12 cellular contexts compared by ENCODE assay signal in genomic region chr14:24080142-24080530, GRCh38. TPM values are rescaled to one million over a fixed set of nuclear protein-coding genes. Genes with fewer than 3 reads are reported as not detected.
DNase-seq lines count a peak whose midpoint lies in the region; ATAC-seq and TF ChIP-seq lines count a peak whose summit lies in the region.
"Had no signal": no experiment of that assay in that cellular context is flagged by ENCODE, and none has a peak within 500 bp of the region (broad histone marks: within the 10 kb centered on the region; RNA-seq: fewer than 3 reads in every experiment).

No MANE protein-coding gene starts in this region.

- peak overlapping the region; percentile 87 for H3K27ac Mint-ChIP-seq in activated naive CD8-positive, alpha-beta T cell treated with anti-CD3 and anti-CD28 coated beads, Interleukin-2, amount 10 ng/mL, durations not matched to agents 7 days and 5 days
- no peak overlapping the region for H3K27ac Mint-ChIP-seq in natural killer cell treated with Interleukin-12 subunit alpha and Interleukin-12 subunit beta and Interleukin-15 and Interleukin-18, amount 100 ng/mL, for 72 hours
- H3K27ac Mint-ChIP-seq: activated naive CD4-positive, alpha-beta T cell treated with anti-CD3 and anti-CD28 coated beads, Interleukin-2, amount 50 U/mL, for 24 hours had no signal

- ATAC-seq in HCT116 = no peak
- no peak for ATAC-seq in activated naive CD8-positive, alpha-beta T cell treated with anti-CD3 and anti-CD28 coated beads, Interleukin-2, amount 10 ng/mL, durations not matched to agents 7 days and 5 days (ENCODE audit: low read depth)
- ATAC-seq in natural killer cell treated with Interleukin-12 subunit alpha and Interleukin-12 subunit beta and Interleukin-15 and Interleukin-18, amount 100 ng/mL, for 72 hours = no peak

- peak overlapping the region; percentile 80 for H3K4me3 Mint-ChIP-seq in activated naive CD8-positive, alpha-beta T cell treated with anti-CD3 and anti-CD28 coated beads, Interleukin-2, amount 10 ng/mL, durations not matched to agents 7 days and 5 days
- H3K4me3 Mint-ChIP-seq in natural killer cell treated with Interleukin-12 subunit alpha and Interleukin-12 subunit beta and Interleukin-15 and Interleukin-18, amount 100 ng/mL, for 72 hours = peak overlapping the region; percentile 79

- H3K4me1 ChIP-seq in HCT116 (ENCODE audit: control insufficient read depth in 1 of 2, insufficient read depth in 2 of 2, low read length in 2 of 2) (peaks cover 18 to 30% of the 10 kb centered on the region in 2 experiments), GM23248 (ENCODE audit: insufficient read depth) (no peaks in the 10 kb centered on the region)

- H3K4me2 ChIP-seq in HCT116 (ENCODE audit: low read length) (peak overlapping the region; percentile 86), GM23248 (ENCODE audit: unreplicated experiment) (no peak overlapping the region)

- no peak for TF ChIP-seq CTCF in HCT116 (IDR thresholded peaks at IDR 0.05 in 2 of 3, conservative IDR thresholded peaks at IDR 0.05 in 1 of 3; ENCODE audit: borderline replicate concordance in 1 of 3, insufficient read depth in 1 of 3, low read depth in 2 of 3, low read length in 2 of 3)

- H4K20me1 ChIP-seq in HCT116 (ENCODE audit: insufficient read depth) = no peaks in the 10 kb centered on the region
- H4K20me1 ChIP-seq in GM23248 (ENCODE audit: insufficient read depth) = no peaks in the 10 kb centered on the region

- H3K27me3 Mint-ChIP-seq in activated naive CD8-positive, alpha-beta T cell treated with anti-CD3 and anti-CD28 coated beads, Interleukin-2, amount 10 ng/mL, durations not matched to agents 7 days and 5 days = no peaks in the 10 kb centered on the region
- H3K27me3 Mint-ChIP-seq in natural killer cell treated with Interleukin-12 subunit alpha and Interleukin-12 subunit beta and Interleukin-15 and Interleukin-18, amount 100 ng/mL, for 72 hours = peaks cover 0 to 10% of the 10 kb centered on the region in 2 donors
- H3K27me3 Mint-ChIP-seq: activated naive CD4-positive, alpha-beta T cell treated with anti-CD3 and anti-CD28 coated beads, Interleukin-2, amount 50 U/mL, for 24 hours had no signal

- no peaks in the 10 kb centered on the region for H3K36me3 Mint-ChIP-seq in activated naive CD8-positive, alpha-beta T cell treated with anti-CD3 and anti-CD28 coated beads, Interleukin-2, amount 10 ng/mL, durations not matched to agents 7 days and 5 days
- no peaks in the 10 kb centered on the region for H3K36me3 Mint-ChIP-seq in natural killer cell treated with Interleukin-12 subunit alpha and Interleukin-12 subunit beta and Interleukin-15 and Interleukin-18, amount 100 ng/mL, for 72 hours
- H3K36me3 Mint-ChIP-seq: activated naive CD4-positive, alpha-beta T cell treated with anti-CD3 and anti-CD28 coated beads, Interleukin-2, amount 50 U/mL, for 24 hours had no signal

- no peaks in the 10 kb centered on the region for H3F3A ChIP-seq in GM23248 (ENCODE audit: insufficient read depth)

- no peaks in the 10 kb centered on the region for H3K79me2 ChIP-seq in HCT116 (ENCODE audit: insufficient read depth, low read length)
- H3K79me2 ChIP-seq in GM23248 (ENCODE audit: insufficient read depth) = no peaks in the 10 kb centered on the region

- CTCF ChIA-PET in HCT116 (lab: Charles Lee) = interaction anchor here (3.2 to 3.4 kb wide), 3 partner anchors 11 to 29 kb away, joined by 15 to 42 read pairs (median 16); partner anchors contain the start of gene PCK2

- 72 to 76% methylated on average over 6 of the region's 6 CpGs for WGBS in GM23248 (ENCODE audit: low coverage in 1 of 2, low lambda C conversion rate in 2 of 2, missing lambda C conversion rate in 2 of 2), 2 experiments

- in situ Hi-C loops in GM23248 (cut with MboI) = no loop called here

- DNase-seq in NCI-H2171 treated with DMSO at 0.1 percent for 48 hours (lab: John Stamatoyannopoulos, UW) (peak; percentile 45), NCI-H2171 (lab: John Stamatoyannopoulos, UW) (no peak), HCT116 (ENCODE audit: low read depth, low spot score) (no peak), GM23248 (no peak), NAMALWA (ENCODE audit: low spot score) (no peak), DMS153 treated with DMSO at 0.1 percent for 48 hours (lab: John Stamatoyannopoulos, UW; ENCODE audit: unreplicated experiment) (no peak)
- no peak for DNase-seq in activated naive CD8-positive, alpha-beta T cell treated with anti-CD3 and anti-CD28 coated beads, Interleukin-2, amount 10 ng/mL, durations not matched to agents 7 days and 5 days
- DNase-seq in natural killer cell treated with Interleukin-12 subunit alpha and Interleukin-12 subunit beta and Interleukin-15 and Interleukin-18, amount 100 ng/mL, for 72 hours (ENCODE audit: low spot score) = no peak
- DNase-seq: cortex of kidney, trophoblast cell had no signal

- TF ChIP-seq POLR2A in HCT116 (IDR thresholded peaks at IDR 0.05; ENCODE audit: borderline replicate concordance, extremely low read depth, insufficient read depth, insufficient read length) = no peak

- H3K9ac ChIP-seq in HCT116 (ENCODE audit: low read length) (peak overlapping the region; percentile 78), GM23248 (no peak overlapping the region)

- H3K36me3 ChIP-seq in HCT116 (ENCODE audit: control insufficient read depth in 1 of 2, insufficient read depth in 2 of 2, low read length in 2 of 2) (no peaks in the 10 kb centered on the region), GM23248 (ENCODE audit: low read depth) (no peaks in the 10 kb centered on the region)

- H2AFZ ChIP-seq in HCT116 (ENCODE audit: low read depth, low read length, poor library complexity, severe bottlenecking) = no peak overlapping the region
- no peak overlapping the region for H2AFZ ChIP-seq in GM23248

- BruUV-seq in HCT116 (replicated peaks; lab: Mats Ljungman, UMichigan) = no TSS peak

- H3K4me3 ChIP-seq in HCT116 (replicated peaks in 1 of 2; ENCODE audit: low read depth in 1 of 2, low read length in 2 of 2) (no peak overlapping the region), GM23248 (no peak overlapping the region)

- intact Hi-C loops in HCT116 (cut with micrococcal nuclease) = no loop called here

- TF ChIP-seq RAD21 in HCT116 (IDR thresholded peaks at IDR 0.05; ENCODE audit: low read depth) = no peak

- RAD21 ChIA-PET in HCT116 (lab: Charles Lee; ENCODE audit: low non-redundant PET in 1 of 2, low total read pairs in 2 of 2, uncharacterized antibody in 2 of 2, unreplicated experiment in 2 of 2) = no interaction called here

- POLR2A ChIA-PET in HCT116 (lab: Charles Lee) = interaction anchor here (0.7 to 3.7 kb wide), 2 partner anchors 14 to 34 kb away, joined by 3 to 26 read pairs; partner anchors contain the start of gene PCK2
- POLR2A ChIA-PET in activated naive CD8-positive, alpha-beta T cell treated with anti-CD3 and anti-CD28 coated beads, Interleukin-2, amount 10 ng/mL, durations not matched to agents 7 days and 5 days (lab: Charles Lee) = interaction anchor here (0.8 to 4.9 kb wide), 12 partner anchors 9 to 109 kb away, joined by 3 to 71 read pairs (median 12); partner anchors contain the start of genes CARMIL3, CPNE6, DCAF11 and IPO4

- no peaks in the 10 kb centered on the region for H3K9me3 Mint-ChIP-seq in activated naive CD8-positive, alpha-beta T cell treated with anti-CD3 and anti-CD28 coated beads, Interleukin-2, amount 10 ng/mL, durations not matched to agents 7 days and 5 days
- H3K9me3 Mint-ChIP-seq in natural killer cell treated with Interleukin-12 subunit alpha and Interleukin-12 subunit beta and Interleukin-15 and Interleukin-18, amount 100 ng/mL, for 72 hours = no peaks in the 10 kb centered on the region
- H3K9me3 Mint-ChIP-seq: activated naive CD4-positive, alpha-beta T cell treated with anti-CD3 and anti-CD28 coated beads, Interleukin-2, amount 50 U/mL, for 24 hours had no signal

- H3K27ac ChIP-seq in HCT116 (ENCODE audit: low read depth, low read length) = peak overlapping the region; percentile 97
- H3K27ac ChIP-seq in GM23248 = no peak overlapping the region

- H3K4me1 Mint-ChIP-seq in activated naive CD8-positive, alpha-beta T cell treated with anti-CD3 and anti-CD28 coated beads, Interleukin-2, amount 10 ng/mL, durations not matched to agents 7 days and 5 days = peaks cover 31% of the 10 kb centered on the region
- H3K4me1 Mint-ChIP-seq in natural killer cell treated with Interleukin-12 subunit alpha and Interleukin-12 subunit beta and Interleukin-15 and Interleukin-18, amount 100 ng/mL, for 72 hours (ENCODE audit: low read depth in 2 of 2) = peaks cover 7 to 14% of the 10 kb centered on the region in 2 donors

- H3K9me3 ChIP-seq in HCT116 (ENCODE audit: control insufficient read depth in 1 of 2, insufficient read depth in 1 of 2, low read depth in 1 of 2, low read length in 2 of 2) (no peaks in the 10 kb centered on the region), GM23248 (ENCODE audit: low read depth) (no peaks in the 10 kb centered on the region)

- H3K27me3 ChIP-seq in HCT116 (ENCODE audit: insufficient read depth, low read length) (no peaks in the 10 kb centered on the region), GM23248 (replicated peaks; ENCODE audit: insufficient read depth) (peaks cover 14% of the 10 kb centered on the region; the same call in 1 of the 2 replicates)

- H3K9me2 ChIP-seq in HCT116 (ENCODE audit: insufficient read depth) (no peaks in the 10 kb centered on the region), GM23248 (ENCODE audit: insufficient read depth) (no peaks in the 10 kb centered on the region)

RNA-seq across cellular contexts. Expression of gene CPNE6, which starts 8.8 kb away (rescaled TPM):
- not detected for total RNA-seq in HCT116 (2021; ENCODE audit: unreplicated experiment)
- not detected in 2 replicates for polyA plus RNA-seq in HCT116 (2012)
- under 1 TPM in 1 of 2 experiments, not detected in 1; 0.14 TPM for total RNA-seq in activated naive CD8-positive, alpha-beta T cell treated with anti-CD3 and anti-CD28 coated beads, Interleukin-2, amount 10 ng/mL, durations not matched to agents 7 days and 5 days
- total RNA-seq in natural killer cell treated with Interleukin-12 subunit alpha and Interleukin-12 subunit beta and Interleukin-15 and Interleukin-18, amount 100 ng/mL, for 72 hours = not detected
- not detected in 2 replicates for total RNA-seq in GM23248 (2014; rRNA removed; shearing (Covaris generic))
- polyA plus RNA-seq in GM23248 (2016; fragmentation: Nextera tagmentation; extraction: Ambion mirVana) = not detected in 2 replicates
- total RNA-seq: HT-29 had no signal

RNA-seq across cellular contexts. Expression of gene PCK2, which starts 14.0 kb away (rescaled TPM):
- 94.1 TPM for total RNA-seq in HCT116 (2021; ENCODE audit: unreplicated experiment)
- 137 and 142 TPM in 2 replicates for polyA plus RNA-seq in HCT116 (2012)
- total RNA-seq in activated naive CD8-positive, alpha-beta T cell treated with anti-CD3 and anti-CD28 coated beads, Interleukin-2, amount 10 ng/mL, durations not matched to agents 7 days and 5 days = 10 to 100 TPM; 47.4 to 50.6 TPM
- total RNA-seq in natural killer cell treated with Interleukin-12 subunit alpha and Interleukin-12 subunit beta and Interleukin-15 and Interleukin-18, amount 100 ng/mL, for 72 hours = 10 to 100 TPM; 30.4 to 68.3 TPM
- 70.3 and 84.3 TPM in 2 replicates for total RNA-seq in GM23248 (2014; rRNA removed; shearing (Covaris generic))
- 148 and 153 TPM in 2 replicates for polyA plus RNA-seq in GM23248 (2016; fragmentation: Nextera tagmentation; extraction: Ambion mirVana)

RNA-seq across cellular contexts. Expression of gene CARMIL3, which starts 28.3 kb away (rescaled TPM):
- total RNA-seq in HCT116 (2021; ENCODE audit: unreplicated experiment) = 0.71 TPM
- 0.36 and 0.45 TPM in 2 replicates for polyA plus RNA-seq in HCT116 (2012)
- under 1 TPM; 0.80 to 0.91 TPM for total RNA-seq in activated naive CD8-positive, alpha-beta T cell treated with anti-CD3 and anti-CD28 coated beads, Interleukin-2, amount 10 ng/mL, durations not matched to agents 7 days and 5 days
- under 1 TPM; 0.10 to 0.50 TPM for total RNA-seq in natural killer cell treated with Interleukin-12 subunit alpha and Interleukin-12 subunit beta and Interleukin-15 and Interleukin-18, amount 100 ng/mL, for 72 hours
- under 0.01 TPM in 1 of 2 replicates, not detected in the other for total RNA-seq in GM23248 (2014; rRNA removed; shearing (Covaris generic))
- polyA plus RNA-seq in GM23248 (2016; fragmentation: Nextera tagmentation; extraction: Ambion mirVana) = not detected in 2 replicates

RNA-seq across cellular contexts. Expression of gene DCAF11, which starts 34.4 kb away (rescaled TPM):
- 47.5 TPM for total RNA-seq in HCT116 (2021; ENCODE audit: unreplicated experiment)
- polyA plus RNA-seq in HCT116 (2012) = 40.1 and 45.9 TPM in 2 replicates
- 100 to 1,000 TPM; 100 to 105 TPM for total RNA-seq in activated naive CD8-positive, alpha-beta T cell treated with anti-CD3 and anti-CD28 coated beads, Interleukin-2, amount 10 ng/mL, durations not matched to agents 7 days and 5 days
- 10 to 100 TPM; 87.4 to 96.1 TPM for total RNA-seq in natural killer cell treated with Interleukin-12 subunit alpha and Interleukin-12 subunit beta and Interleukin-15 and Interleukin-18, amount 100 ng/mL, for 72 hours
- total RNA-seq in GM23248 (2014; rRNA removed; shearing (Covaris generic)) = 59.8 and 59.9 TPM in 2 replicates
- 29.1 and 33.6 TPM in 2 replicates for polyA plus RNA-seq in GM23248 (2016; fragmentation: Nextera tagmentation; extraction: Ambion mirVana)

RNA-seq across cellular contexts. Expression of gene NRL, which starts 34.6 kb away (rescaled TPM):
- total RNA-seq in HCT116 (2021; ENCODE audit: unreplicated experiment) = 0.66 TPM
- polyA plus RNA-seq in HCT116 (2012) = 0.50 and 0.68 TPM in 2 replicates
- 1 to 10 TPM; 3.3 to 3.4 TPM for total RNA-seq in activated naive CD8-positive, alpha-beta T cell treated with anti-CD3 and anti-CD28 coated beads, Interleukin-2, amount 10 ng/mL, durations not matched to agents 7 days and 5 days
- 1 to 10 TPM; 1.8 to 2.2 TPM for total RNA-seq in natural killer cell treated with Interleukin-12 subunit alpha and Interleukin-12 subunit beta and Interleukin-15 and Interleukin-18, amount 100 ng/mL, for 72 hours
- 0.86 TPM in 1 of 2 replicates, not detected in the other for total RNA-seq in GM23248 (2014; rRNA removed; shearing (Covaris generic))
- polyA plus RNA-seq in GM23248 (2016; fragmentation: Nextera tagmentation; extraction: Ambion mirVana) = 0.48 and 0.56 TPM in 2 replicates
